In genomic region chr1:155410931-155411330, GRCh38 we compare ENCODE assay signal across 26 cellular contexts.
DNase-seq lines count a peak whose midpoint lies in the region; ATAC-seq, FAIRE-seq and TF ChIP-seq lines count a peak whose summit lies in the region.
"Had no signal": no experiment of that assay in that cellular context is flagged by ENCODE, and none has a peak within 500 bp of the region (broad histone marks: within the 10 kb centered on the region; RNA-seq: fewer than 3 reads in every experiment).

No MANE protein-coding gene starts in this region.

- WGBS in mammary epithelial cell (ENCODE audit: low coverage, missing lambda C conversion rate) = 86% methylated on average over 1 of the region's 1 CpG

- intact Hi-C loops in mammary epithelial cell (cut with micrococcal nuclease) = no loop called here

- TF ChIP-seq POLR2A in GM12892 (IDR thresholded peaks at IDR 0.05; ENCODE audit: low read depth, low read length) = no peak

- CTCF ChIA-PET in activated CD4-positive, alpha-beta T cell treated with anti-CD3 and anti-CD28 coated beads, Interleukin-2, amount 10 ng/mL, durations not matched to agents 7 days and 5 days (lab: Charles Lee) = no interaction called here
- CTCF ChIA-PET in mammary epithelial cell (lab: Charles Lee; ENCODE audit: low non-redundant PET) = no interaction called here

- H3K79me2 ChIP-seq in mammary epithelial cell (ENCODE audit: insufficient read depth, low read length) = no peaks in the 10 kb centered on the region

- peak overlapping the region; percentile 5 for H3K27ac Mint-ChIP-seq in activated CD4-positive, alpha-beta T cell treated with anti-CD3 and anti-CD28 coated beads, Interleukin-2, amount 10 ng/mL, durations not matched to agents 7 days and 5 days
- peak overlapping the region; percentile 68 for H3K27ac Mint-ChIP-seq in memory B cell
- H3K27ac Mint-ChIP-seq: GM23338 had no signal

- peaks cover 28% of the 10 kb centered on the region for H3K36me3 Mint-ChIP-seq in activated CD4-positive, alpha-beta T cell treated with anti-CD3 and anti-CD28 coated beads, Interleukin-2, amount 10 ng/mL, durations not matched to agents 7 days and 5 days (ENCODE audit: low read depth)
- H3K36me3 Mint-ChIP-seq in memory B cell = peaks cover 15% of the 10 kb centered on the region

- no peak overlapping the region for H3K9ac ChIP-seq in mammary epithelial cell (ENCODE audit: insufficient read depth, low read length)

- no TSS peak for BruUV-seq in mammary epithelial cell (replicated peaks; lab: Mats Ljungman, UMichigan)

- no peaks in the 10 kb centered on the region for H3K4me1 ChIP-seq in mammary epithelial cell (ENCODE audit: insufficient read depth, low read length)
- H3K4me1 ChIP-seq: BE2C, HAP-1, SJCRH30 had no signal

- H3K36me3 ChIP-seq in mammary epithelial cell (ENCODE audit: insufficient read depth, low read length) = peaks cover 14% of the 10 kb centered on the region
- H3K36me3 ChIP-seq: SJCRH30 had no signal

- no peaks in the 10 kb centered on the region for H3K27me3 Mint-ChIP-seq in activated CD4-positive, alpha-beta T cell treated with anti-CD3 and anti-CD28 coated beads, Interleukin-2, amount 10 ng/mL, durations not matched to agents 7 days and 5 days
- H3K27me3 Mint-ChIP-seq in memory B cell = no peaks in the 10 kb centered on the region

- POLR2A ChIA-PET in activated CD4-positive, alpha-beta T cell treated with anti-CD3 and anti-CD28 coated beads, Interleukin-2, amount 10 ng/mL, durations not matched to agents 7 days and 5 days (lab: Charles Lee) = no interaction called here

- no peak for TF ChIP-seq CTCF in mammary epithelial cell (conservative IDR thresholded peaks at IDR 0.05 in 1 of 2, IDR thresholded peaks at IDR 0.05 in 1 of 2; ENCODE audit: extremely low read depth in 1 of 2, insufficient read depth in 1 of 2, low read depth in 1 of 2, low read length in 2 of 2)

- no peak overlapping the region for H3K4me3 ChIP-seq in mammary epithelial cell (replicated peaks in 1 of 3; ENCODE audit: insufficient read depth in 1 of 3, low read depth in 2 of 3, low read length in 3 of 3)
- H3K4me3 ChIP-seq: GM23338, HAP-1, SJCRH30 had no signal

- no peak for ATAC-seq in memory B cell (ENCODE audit: low read depth)
- ATAC-seq: GM23338, HepG2 had no signal

- no peak overlapping the region for H3K4me3 Mint-ChIP-seq in activated CD4-positive, alpha-beta T cell treated with anti-CD3 and anti-CD28 coated beads, Interleukin-2, amount 10 ng/mL, durations not matched to agents 7 days and 5 days
- no peak overlapping the region for H3K4me3 Mint-ChIP-seq in memory B cell
- H3K4me3 Mint-ChIP-seq: GM23338 had no signal

- no peaks in the 10 kb centered on the region for H4K20me1 ChIP-seq in mammary epithelial cell (ENCODE audit: insufficient read depth, low read length)

- peak; percentile 89 for FAIRE-seq in GM12892 (lab: Jason Lieb, UNC)
- FAIRE-seq in TTC549 (lab: Jason Lieb, UNC) = peak; percentile 13
- FAIRE-seq: HepG2, RCC 7860 had no signal

- H3K27ac ChIP-seq in mammary epithelial cell (ENCODE audit: insufficient read depth, low read depth, low read length) = no peak overlapping the region
- H3K27ac ChIP-seq: HL-60, SJCRH30 had no signal

- H3K9me3 Mint-ChIP-seq in activated CD4-positive, alpha-beta T cell treated with anti-CD3 and anti-CD28 coated beads, Interleukin-2, amount 10 ng/mL, durations not matched to agents 7 days and 5 days = no peaks in the 10 kb centered on the region
- no peaks in the 10 kb centered on the region for H3K9me3 Mint-ChIP-seq in memory B cell
- H3K9me3 Mint-ChIP-seq: GM23338 had no signal

- in situ Hi-C loops in mammary epithelial cell (cut with MboI; ENCODE audit: low sequenced_read_pairs in 2 of 2) = no loop called here

- H2AFZ ChIP-seq in mammary epithelial cell (ENCODE audit: low read depth, low read length) = no peak overlapping the region
- H2AFZ ChIP-seq: GM23338 had no signal

- no peaks in the 10 kb centered on the region for H3K27me3 ChIP-seq in mammary epithelial cell (ENCODE audit: insufficient read depth, low read length)
- H3K27me3 ChIP-seq: BE2C, SJCRH30 had no signal

- no peak overlapping the region for H3K4me2 ChIP-seq in mammary epithelial cell (ENCODE audit: insufficient read depth, low read depth, low read length)
- H3K4me2 ChIP-seq: GM23338 had no signal

- no peaks in the 10 kb centered on the region for H3K9me3 ChIP-seq in mammary epithelial cell (replicated peaks; ENCODE audit: insufficient read depth, low read length)
- H3K9me3 ChIP-seq: BE2C, HAP-1, SJCRH30 had no signal

- H3K4me1 Mint-ChIP-seq in activated CD4-positive, alpha-beta T cell treated with anti-CD3 and anti-CD28 coated beads, Interleukin-2, amount 10 ng/mL, durations not matched to agents 7 days and 5 days = peaks cover 16% of the 10 kb centered on the region
- H3K4me1 Mint-ChIP-seq in memory B cell = no peaks in the 10 kb centered on the region
- H3K4me1 Mint-ChIP-seq: GM23338 had no signal

- dilution Hi-C loops in mammary epithelial cell (cut with HindIII; ENCODE audit: low sequenced_read_pairs) = loop anchor here (5.0 to 10.0 kb wide), 3 partner anchors 54 to 81 kb away; no protein-coding TSS in a partner anchor

- DNase-seq in activated CD4-positive, alpha-beta T cell treated with anti-CD3 and anti-CD28 coated beads, Interleukin-2, amount 10 ng/mL, durations not matched to agents 7 days and 5 days = no peak
- no peak for DNase-seq in activated CD4-positive, alpha-beta T cell treated with anti-CD3 and anti-CD28 coated beads for 48 hours
- no peak for DNase-seq in GM12892 (ENCODE audit: insufficient read length)
- no peak for DNase-seq in memory B cell (ENCODE audit: low spot score in 2 of 2)
- no peak for DNase-seq in mammary epithelial cell
- DNase-seq in activated gamma-delta T cell (lab: John Stamatoyannopoulos, UW) = no peak
- no peak for DNase-seq in AML-193 (lab: John Stamatoyannopoulos, UW)
- DNase-seq: BE2C, COR-L47, DMS 273 treated with DMSO at 0.1 percent for 48 hours, DMS79 treated with DMSO at 0.1 percent for 48 hours, KG1, MV-4-11, NCI-H1694 treated with DMSO at 0.1 percent for 48 hours, NCI-H2081 treated with DMSO at 0.1 percent for 48 hours, NCI-H2171 treated with DMSO at 0.1 percent for 48 hours, NCI-H524 treated with DMSO at 0.1 percent for 48 hours, NCI-H82, OCI-M1, SJCRH30 had no signal
